In the genomic region with DNA sequence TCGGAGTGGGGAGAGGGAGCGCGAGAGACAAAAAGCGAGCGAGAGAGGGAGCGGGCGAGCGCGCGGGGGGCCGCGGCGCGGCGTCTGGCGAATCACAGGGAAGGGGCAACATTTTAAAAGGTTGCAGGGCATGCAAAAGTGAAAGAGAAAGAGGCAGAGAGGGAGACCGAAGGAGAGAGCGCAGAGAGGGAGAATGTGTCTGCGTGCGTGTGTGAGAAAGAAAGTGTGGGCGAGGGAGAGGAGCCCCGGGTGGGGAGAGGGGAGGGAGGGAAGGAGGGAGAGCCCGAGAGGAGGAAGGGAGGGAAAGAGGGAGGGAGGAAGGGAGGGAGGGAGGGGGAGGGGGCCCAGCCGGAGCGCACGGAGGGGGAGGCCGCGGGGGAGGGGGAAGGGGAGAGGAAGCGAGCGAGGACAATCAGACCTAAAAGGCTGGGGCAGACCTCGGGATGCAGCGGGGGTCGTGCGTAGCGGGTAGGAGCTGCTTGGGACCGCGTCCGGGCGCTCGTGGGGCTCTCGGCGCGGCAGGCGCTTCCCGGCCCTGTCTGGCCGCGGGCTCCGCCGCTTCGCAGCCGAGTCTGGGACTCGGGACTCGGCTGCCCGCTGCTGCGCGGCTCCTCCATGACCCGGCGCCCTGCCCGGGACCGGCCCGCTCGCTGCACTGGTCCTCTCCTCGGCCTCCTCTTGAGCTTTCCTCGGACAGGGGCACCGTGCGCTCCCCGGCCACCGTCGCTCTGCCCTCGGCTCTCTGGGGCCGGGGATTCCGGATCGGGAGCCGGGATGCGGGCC, we compare ENCODE assay signal across 1 cellular context.
TF ChIP-seq lines count a peak whose summit lies in the region.

No MANE protein-coding gene starts in this region.

TF ChIP-seq in HEK293, 187 proteins besides CTCF, POLR2A, EP300 and RAD21 (continued from another document and continues in another):
- TF ChIP-seq AEBP2 (tag by site-specific recombination; IDR thresholded peaks at IDR 0.05; ENCODE audit: borderline replicate concordance) (no peak), ZIC2 (tag by site-specific recombination; IDR thresholded peaks at IDR 0.05) (peak; percentile 82), SP7 (tag by site-specific recombination; IDR thresholded peaks at IDR 0.05) (peak; percentile 64), ZBTB20 (tag by site-specific recombination; IDR thresholded peaks at IDR 0.05) (peak; percentile 27; the same call in 1 of the 2 replicates), ZBTB21 (tag by site-specific recombination; IDR thresholded peaks at IDR 0.05) (peak; percentile 13; the same call in 1 of the 2 replicates), ZNF138 (tag by site-specific recombination; IDR thresholded peaks at IDR 0.05; ENCODE audit: borderline replicate concordance) (no peak), ZNF610 (tag by site-specific recombination; IDR thresholded peaks at IDR 0.05; ENCODE audit: borderline replicate concordance) (peak; percentile 91), KLF9 (tag by site-specific recombination; IDR thresholded peaks at IDR 0.05; ENCODE audit: low read depth) (no peak), HOXD13 (CRISPR knock-in tag; IDR thresholded peaks at IDR 0.05; ENCODE audit: borderline replicate concordance) (no peak), ZNF426 (tag by site-specific recombination; IDR thresholded peaks at IDR 0.05) (no peak), ZNF391 (tag by site-specific recombination; IDR thresholded peaks at IDR 0.05; ENCODE audit: borderline replicate concordance, low read depth) (0 out of 2 replicates have a peak, but pooled peaks have one; percentile 9), ZSCAN30 (tag by site-specific recombination; IDR thresholded peaks at IDR 0.05) (peak; percentile 59; the same call in 1 of the 2 replicates), ZNF555 (tag by site-specific recombination; conservative IDR thresholded peaks at IDR 0.05) (no peak), ZNF324 (tag by site-specific recombination; IDR thresholded peaks at IDR 0.05) (peak; percentile 79; the same call in 1 of the 2 replicates), ZNF660 (tag by site-specific recombination; IDR thresholded peaks at IDR 0.05) (peak; percentile 32; the same call in 1 of the 2 replicates), ZNF473 (tag by site-specific recombination; IDR thresholded peaks at IDR 0.05) (no peak), MEIS1 (CRISPR knock-in tag; IDR thresholded peaks at IDR 0.05; ENCODE audit: borderline replicate concordance) (no peak), ZNF664 (tag by site-specific recombination; IDR thresholded peaks at IDR 0.05) (0 out of 2 replicates have a peak, but pooled peaks have one; percentile 12), ZNF514 (tag by site-specific recombination; IDR thresholded peaks at IDR 0.05) (no peak), HOXA7 (CRISPR knock-in tag; IDR thresholded peaks at IDR 0.05; ENCODE audit: borderline replicate concordance) (no peak), ZNF658 (tag by site-specific recombination; IDR thresholded peaks at IDR 0.05) (no peak), ZNF48 (tag by site-specific recombination; IDR thresholded peaks at IDR 0.05) (no peak), ZNF624 (tag by site-specific recombination; IDR thresholded peaks at IDR 0.05) (no peak), ZNF302 (tag by site-specific recombination; IDR thresholded peaks at IDR 0.05; ENCODE audit: low read depth) (no peak), ZBTB1 (tag by site-specific recombination; IDR thresholded peaks at IDR 0.05) (no peak), BCL11A (tag by site-specific recombination; IDR thresholded peaks at IDR 0.05; ENCODE audit: low read depth) (peak; percentile 20; the same call in 1 of the 2 replicates), ZNF202 (tag by site-specific recombination; IDR thresholded peaks at IDR 0.05; ENCODE audit: borderline replicate concordance) (no peak), ZFHX2 (tag by site-specific recombination; conservative IDR thresholded peaks at IDR 0.05) (peak; percentile 79), GLIS1 (tag by site-specific recombination; IDR thresholded peaks at IDR 0.05) (peak; percentile 79), ZNF354C (tag by site-specific recombination; IDR thresholded peaks at IDR 0.05; ENCODE audit: borderline replicate concordance, low read depth) (no peak), KLF7 (tag by site-specific recombination; IDR thresholded peaks at IDR 0.05; ENCODE audit: borderline replicate concordance) (peak; percentile 75; the same call in 1 of the 2 replicates), ZNF416 (tag by site-specific recombination; IDR thresholded peaks at IDR 0.05) (no peak), ZBTB8A (tag by site-specific recombination; IDR thresholded peaks at IDR 0.05) (peak; percentile 43), BCL11B (tag by site-specific recombination; IDR thresholded peaks at IDR 0.05; ENCODE audit: low read depth) (peak; percentile 26; the same call in 1 of the 2 replicates), ZNF341 (tag by site-specific recombination; IDR thresholded peaks at IDR 0.05; ENCODE audit: low read depth) (no peak), ZNF785 (tag by site-specific recombination; IDR thresholded peaks at IDR 0.05) (no peak), SCRT2 (tag by site-specific recombination; IDR thresholded peaks at IDR 0.05) (no peak), ZNF146 (tag by site-specific recombination; IDR thresholded peaks at IDR 0.05) (no peak), ZNF677 (tag by site-specific recombination; IDR thresholded peaks at IDR 0.05) (no peak), ZNF654 (tag by site-specific recombination; IDR thresholded peaks at IDR 0.05; ENCODE audit: low read depth) (no peak), ZXDB (tag by site-specific recombination; IDR thresholded peaks at IDR 0.05) (peak; percentile 75)
- TF ChIP-seq, protein P1, sequence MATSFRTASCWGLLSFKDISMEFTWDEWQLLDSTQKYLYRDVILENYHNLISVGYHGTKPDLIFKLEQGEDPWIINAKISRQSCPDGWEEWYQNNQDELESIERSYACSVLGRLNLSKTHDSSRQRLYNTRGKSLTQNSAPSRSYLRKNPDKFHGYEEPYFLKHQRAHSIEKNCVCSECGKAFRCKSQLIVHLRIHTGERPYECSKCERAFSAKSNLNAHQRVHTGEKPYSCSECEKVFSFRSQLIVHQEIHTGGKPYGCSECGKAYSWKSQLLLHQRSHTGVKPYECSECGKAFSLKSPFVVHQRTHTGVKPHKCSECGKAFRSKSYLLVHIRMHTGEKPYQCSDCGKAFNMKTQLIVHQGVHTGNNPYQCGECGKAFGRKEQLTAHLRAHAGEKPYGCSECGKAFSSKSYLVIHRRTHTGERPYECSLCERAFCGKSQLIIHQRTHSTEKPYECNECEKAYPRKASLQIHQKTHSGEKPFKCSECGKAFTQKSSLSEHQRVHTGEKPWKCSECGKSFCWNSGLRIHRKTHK (tag by site-specific recombination; IDR thresholded peaks at IDR 0.05): no peak
- TF ChIP-seq, protein P2, sequence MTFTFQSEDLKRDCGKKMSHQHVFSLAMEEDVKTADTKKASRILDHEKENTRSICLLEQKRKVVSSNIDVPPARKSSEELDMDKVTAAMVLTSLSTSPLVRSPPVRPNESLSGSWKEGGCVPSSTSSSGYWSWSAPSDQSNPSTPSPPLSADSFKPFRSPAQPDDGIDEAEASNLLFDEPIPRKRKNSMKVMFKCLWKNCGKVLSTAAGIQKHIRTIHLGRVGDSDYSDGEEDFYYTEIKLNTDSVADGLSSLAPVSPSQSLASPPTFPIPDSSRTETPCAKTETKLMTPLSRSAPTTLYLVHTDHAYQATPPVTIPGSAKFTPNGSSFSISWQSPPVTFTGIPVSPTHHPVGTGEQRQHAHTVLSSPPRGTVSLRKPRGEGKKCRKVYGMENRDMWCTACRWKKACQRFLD (tag by site-specific recombination; IDR thresholded peaks at IDR 0.05): no peak
- TF ChIP-seq, protein P3, sequence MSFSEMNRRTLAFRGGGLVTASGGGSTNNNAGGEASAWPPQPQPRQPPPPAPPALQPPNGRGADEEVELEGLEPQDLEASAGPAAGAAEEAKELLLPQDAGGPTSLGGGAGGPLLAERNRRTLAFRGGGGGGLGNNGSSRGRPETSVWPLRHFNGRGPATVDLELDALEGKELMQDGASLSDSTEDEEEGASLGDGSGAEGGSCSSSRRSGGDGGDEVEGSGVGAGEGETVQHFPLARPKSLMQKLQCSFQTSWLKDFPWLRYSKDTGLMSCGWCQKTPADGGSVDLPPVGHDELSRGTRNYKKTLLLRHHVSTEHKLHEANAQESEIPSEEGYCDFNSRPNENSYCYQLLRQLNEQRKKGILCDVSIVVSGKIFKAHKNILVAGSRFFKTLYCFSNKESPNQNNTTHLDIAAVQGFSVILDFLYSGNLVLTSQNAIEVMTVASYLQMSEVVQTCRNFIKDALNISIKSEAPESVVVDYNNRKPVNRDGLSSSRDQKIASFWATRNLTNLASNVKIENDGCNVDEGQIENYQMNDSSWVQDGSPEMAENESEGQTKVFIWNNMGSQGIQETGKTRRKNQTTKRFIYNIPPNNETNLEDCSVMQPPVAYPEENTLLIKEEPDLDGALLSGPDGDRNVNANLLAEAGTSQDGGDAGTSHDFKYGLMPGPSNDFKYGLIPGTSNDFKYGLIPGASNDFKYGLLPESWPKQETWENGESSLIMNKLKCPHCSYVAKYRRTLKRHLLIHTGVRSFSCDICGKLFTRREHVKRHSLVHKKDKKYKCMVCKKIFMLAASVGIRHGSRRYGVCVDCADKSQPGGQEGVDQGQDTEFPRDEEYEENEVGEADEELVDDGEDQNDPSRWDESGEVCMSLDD (tag by site-specific recombination; IDR thresholded peaks at IDR 0.05): peak; percentile 84; the same call in 1 of the 2 replicates
- TF ChIP-seq, protein P4, sequence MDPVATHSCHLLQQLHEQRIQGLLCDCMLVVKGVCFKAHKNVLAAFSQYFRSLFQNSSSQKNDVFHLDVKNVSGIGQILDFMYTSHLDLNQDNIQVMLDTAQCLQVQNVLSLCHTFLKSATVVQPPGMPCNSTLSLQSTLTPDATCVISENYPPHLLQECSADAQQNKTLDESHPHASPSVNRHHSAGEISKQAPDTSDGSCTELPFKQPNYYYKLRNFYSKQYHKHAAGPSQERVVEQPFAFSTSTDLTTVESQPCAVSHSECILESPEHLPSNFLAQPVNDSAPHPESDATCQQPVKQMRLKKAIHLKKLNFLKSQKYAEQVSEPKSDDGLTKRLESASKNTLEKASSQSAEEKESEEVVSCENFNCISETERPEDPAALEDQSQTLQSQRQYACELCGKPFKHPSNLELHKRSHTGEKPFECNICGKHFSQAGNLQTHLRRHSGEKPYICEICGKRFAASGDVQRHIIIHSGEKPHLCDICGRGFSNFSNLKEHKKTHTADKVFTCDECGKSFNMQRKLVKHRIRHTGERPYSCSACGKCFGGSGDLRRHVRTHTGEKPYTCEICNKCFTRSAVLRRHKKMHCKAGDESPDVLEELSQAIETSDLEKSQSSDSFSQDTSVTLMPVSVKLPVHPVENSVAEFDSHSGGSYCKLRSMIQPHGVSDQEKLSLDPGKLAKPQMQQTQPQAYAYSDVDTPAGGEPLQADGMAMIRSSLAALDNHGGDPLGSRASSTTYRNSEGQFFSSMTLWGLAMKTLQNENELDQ (tag by site-specific recombination; IDR thresholded peaks at IDR 0.05; ENCODE audit: low read depth): no peak
- TF ChIP-seq, protein P5, sequence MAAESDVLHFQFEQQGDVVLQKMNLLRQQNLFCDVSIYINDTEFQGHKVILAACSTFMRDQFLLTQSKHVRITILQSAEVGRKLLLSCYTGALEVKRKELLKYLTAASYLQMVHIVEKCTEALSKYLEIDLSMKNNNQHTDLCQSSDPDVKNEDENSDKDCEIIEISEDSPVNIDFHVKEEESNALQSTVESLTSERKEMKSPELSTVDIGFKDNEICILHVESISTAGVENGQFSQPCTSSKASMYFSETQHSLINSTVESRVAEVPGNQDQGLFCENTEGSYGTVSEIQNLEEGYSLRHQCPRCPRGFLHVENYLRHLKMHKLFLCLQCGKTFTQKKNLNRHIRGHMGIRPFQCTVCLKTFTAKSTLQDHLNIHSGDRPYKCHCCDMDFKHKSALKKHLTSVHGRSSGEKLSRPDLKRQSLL (tag by site-specific recombination; IDR thresholded peaks at IDR 0.05): peak; percentile 71; the same call in 1 of the 2 replicates
- TF ChIP-seq, protein P6, sequence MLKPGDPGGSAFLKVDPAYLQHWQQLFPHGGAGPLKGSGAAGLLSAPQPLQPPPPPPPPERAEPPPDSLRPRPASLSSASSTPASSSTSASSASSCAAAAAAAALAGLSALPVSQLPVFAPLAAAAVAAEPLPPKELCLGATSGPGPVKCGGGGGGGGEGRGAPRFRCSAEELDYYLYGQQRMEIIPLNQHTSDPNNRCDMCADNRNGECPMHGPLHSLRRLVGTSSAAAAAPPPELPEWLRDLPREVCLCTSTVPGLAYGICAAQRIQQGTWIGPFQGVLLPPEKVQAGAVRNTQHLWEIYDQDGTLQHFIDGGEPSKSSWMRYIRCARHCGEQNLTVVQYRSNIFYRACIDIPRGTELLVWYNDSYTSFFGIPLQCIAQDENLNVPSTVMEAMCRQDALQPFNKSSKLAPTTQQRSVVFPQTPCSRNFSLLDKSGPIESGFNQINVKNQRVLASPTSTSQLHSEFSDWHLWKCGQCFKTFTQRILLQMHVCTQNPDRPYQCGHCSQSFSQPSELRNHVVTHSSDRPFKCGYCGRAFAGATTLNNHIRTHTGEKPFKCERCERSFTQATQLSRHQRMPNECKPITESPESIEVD (tag by site-specific recombination; IDR thresholded peaks at IDR 0.05): no peak
- TF ChIP-seq, protein P7, sequence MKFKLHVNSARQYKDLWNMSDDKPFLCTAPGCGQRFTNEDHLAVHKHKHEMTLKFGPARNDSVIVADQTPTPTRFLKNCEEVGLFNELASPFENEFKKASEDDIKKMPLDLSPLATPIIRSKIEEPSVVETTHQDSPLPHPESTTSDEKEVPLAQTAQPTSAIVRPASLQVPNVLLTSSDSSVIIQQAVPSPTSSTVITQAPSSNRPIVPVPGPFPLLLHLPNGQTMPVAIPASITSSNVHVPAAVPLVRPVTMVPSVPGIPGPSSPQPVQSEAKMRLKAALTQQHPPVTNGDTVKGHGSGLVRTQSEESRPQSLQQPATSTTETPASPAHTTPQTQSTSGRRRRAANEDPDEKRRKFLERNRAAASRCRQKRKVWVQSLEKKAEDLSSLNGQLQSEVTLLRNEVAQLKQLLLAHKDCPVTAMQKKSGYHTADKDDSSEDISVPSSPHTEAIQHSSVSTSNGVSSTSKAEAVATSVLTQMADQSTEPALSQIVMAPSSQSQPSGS (tag by site-specific recombination; IDR thresholded peaks at IDR 0.05; ENCODE audit: low read depth): no peak
- TF ChIP-seq, protein P8, sequence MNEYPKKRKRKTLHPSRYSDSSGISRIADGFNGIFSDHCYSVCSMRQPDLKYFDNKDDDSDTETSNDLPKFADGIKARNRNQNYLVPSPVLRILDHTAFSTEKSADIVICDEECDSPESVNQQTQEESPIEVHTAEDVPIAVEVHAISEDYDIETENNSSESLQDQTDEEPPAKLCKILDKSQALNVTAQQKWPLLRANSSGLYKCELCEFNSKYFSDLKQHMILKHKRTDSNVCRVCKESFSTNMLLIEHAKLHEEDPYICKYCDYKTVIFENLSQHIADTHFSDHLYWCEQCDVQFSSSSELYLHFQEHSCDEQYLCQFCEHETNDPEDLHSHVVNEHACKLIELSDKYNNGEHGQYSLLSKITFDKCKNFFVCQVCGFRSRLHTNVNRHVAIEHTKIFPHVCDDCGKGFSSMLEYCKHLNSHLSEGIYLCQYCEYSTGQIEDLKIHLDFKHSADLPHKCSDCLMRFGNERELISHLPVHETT (tag by site-specific recombination; IDR thresholded peaks at IDR 0.05): no peak; the same call in 1 of the 2 replicates
